31 cellular contexts compared by ENCODE assay signal in the genomic region with DNA sequence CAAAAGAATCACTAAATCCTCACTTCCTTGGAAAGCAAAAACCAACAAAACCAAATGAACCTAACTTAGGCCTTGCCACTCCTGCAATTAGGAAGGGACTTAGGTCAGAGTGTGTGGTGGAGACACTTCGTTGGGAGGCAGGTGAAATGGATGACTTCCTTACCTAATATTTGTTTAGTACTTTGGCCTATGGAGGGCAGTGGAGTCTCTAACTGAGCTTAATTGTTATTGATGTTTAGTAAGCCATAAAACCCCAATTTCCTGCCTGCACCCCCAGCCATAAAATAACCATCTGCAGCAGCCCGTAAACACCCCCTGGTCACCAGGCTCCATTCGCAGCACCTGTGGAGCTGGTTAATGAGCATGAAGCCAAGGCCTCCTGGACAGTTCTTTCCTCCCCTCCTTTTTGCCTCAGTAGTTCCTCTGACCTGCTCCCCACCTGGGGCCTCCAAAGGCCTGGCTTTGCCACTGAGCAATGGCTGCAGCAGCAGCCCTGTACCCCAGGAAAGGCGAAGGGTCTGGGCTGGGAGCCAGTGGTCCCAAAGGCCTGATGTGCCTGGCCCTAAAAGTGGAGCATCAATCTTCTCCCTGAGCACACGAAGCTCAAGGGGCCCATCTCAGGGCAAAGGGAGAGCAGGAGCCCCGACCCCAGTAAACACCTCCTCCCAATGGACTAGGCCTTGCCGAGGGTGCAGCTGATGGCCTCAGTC. TPM values are rescaled to one million over a fixed set of nuclear protein-coding genes. Genes with fewer than 3 reads are reported as not detected.
DNase-seq lines count a peak whose midpoint lies in the region; ATAC-seq and TF ChIP-seq lines count a peak whose summit lies in the region.
"Had no signal": no experiment of that assay in that cellular context is flagged by ENCODE, and none has a peak within 500 bp of the region (broad histone marks: within the 10 kb centered on the region; RNA-seq: fewer than 3 reads in every experiment).

No MANE protein-coding gene starts in this region.

- ATAC-seq in activated CD8-positive, alpha-beta memory T cell treated with anti-CD3 and anti-CD28 coated beads, Interleukin-2, amount 10 ng/mL, durations not matched to agents 7 days and 5 days: no peak
- ATAC-seq in stimulated activated memory B cell treated with anti-CD40 and anti-IgM and Interleukin-4, amounts not matched to agents 10 μg/mL and 1 μg/mL and 100 μg/mL, for 72 hours: peak; percentile 31
- ATAC-seq in HG02588 (IDR thresholded peaks at IDR 0.05; ENCODE audit: unreplicated experiment) (no peak), GM21723 (IDR thresholded peaks at IDR 0.05; ENCODE audit: unreplicated experiment) (no peak)
- ATAC-seq: activated T-cell treated with anti-CD3 and anti-CD28 coated beads, Interleukin-2, amount 50 U/mL, for 72 hours; heart left ventricle; left lobe of liver; naive thymus-derived CD8-positive, alpha-beta T cell; stimulated activated effector memory CD8-positive, alpha-beta T cell treated with anti-CD3 and anti-CD28 coated beads, Interleukin-12 subunit alpha, Interleukin-12 subunit beta, amount 100 ng/mL, for 72 hours had no signal

- POLR2A ChIA-PET in OCI-LY7 (lab: Charles Lee): no interaction called here

- no peak for TF ChIP-seq CTCF in OCI-LY7 (conservative IDR thresholded peaks at IDR 0.05; ENCODE audit: low read length)

- peaks cover 12% of the 10 kb centered on the region for H3K27me3 Mint-ChIP-seq in activated CD8-positive, alpha-beta memory T cell treated with anti-CD3 and anti-CD28 coated beads, Interleukin-2, amount 10 ng/mL, durations not matched to agents 7 days and 5 days
- peaks cover 22% of the 10 kb centered on the region for H3K27me3 Mint-ChIP-seq in stimulated activated memory B cell treated with anti-CD40 and anti-IgM and Interleukin-4, amounts not matched to agents 10 μg/mL and 1 μg/mL and 100 μg/mL, for 72 hours

- peaks cover 4% of the 10 kb centered on the region for H3K4me1 Mint-ChIP-seq in activated CD8-positive, alpha-beta memory T cell treated with anti-CD3 and anti-CD28 coated beads, Interleukin-2, amount 10 ng/mL, durations not matched to agents 7 days and 5 days
- peaks cover 28% of the 10 kb centered on the region for H3K4me1 Mint-ChIP-seq in stimulated activated memory B cell treated with anti-CD40 and anti-IgM and Interleukin-4, amounts not matched to agents 10 μg/mL and 1 μg/mL and 100 μg/mL, for 72 hours
- H3K4me1 Mint-ChIP-seq: stimulated activated effector memory CD8-positive, alpha-beta T cell treated with anti-CD3 and anti-CD28 coated beads, Interleukin-12 subunit alpha, Interleukin-12 subunit beta, amount 100 ng/mL, for 72 hours had no signal

- BruUV-seq in OCI-LY7 (replicated peaks; lab: Mats Ljungman, UMichigan): no TSS peak

- no peaks in the 10 kb centered on the region for H3K36me3 Mint-ChIP-seq in activated CD8-positive, alpha-beta memory T cell treated with anti-CD3 and anti-CD28 coated beads, Interleukin-2, amount 10 ng/mL, durations not matched to agents 7 days and 5 days
- H3K36me3 Mint-ChIP-seq in stimulated activated memory B cell treated with anti-CD40 and anti-IgM and Interleukin-4, amounts not matched to agents 10 μg/mL and 1 μg/mL and 100 μg/mL, for 72 hours: no peaks in the 10 kb centered on the region
- H3K36me3 Mint-ChIP-seq: naive thymus-derived CD8-positive, alpha-beta T cell; stimulated activated effector memory CD8-positive, alpha-beta T cell treated with anti-CD3 and anti-CD28 coated beads, Interleukin-12 subunit alpha, Interleukin-12 subunit beta, amount 100 ng/mL, for 72 hours had no signal

- intact Hi-C loops in OCI-LY7 (cut with micrococcal nuclease; ENCODE audit: unreplicated experiment): no loop called here

- peak; percentile 35 for DNase-seq in activated CD8-positive, alpha-beta memory T cell treated with anti-CD3 and anti-CD28 coated beads, Interleukin-2, amount 10 ng/mL, durations not matched to agents 7 days and 5 days
- no peak for DNase-seq in activated CD8-positive, alpha-beta memory T cell treated with anti-CD3 and anti-CD28 coated beads, Interleukin-2, amount 50 U/mL, for 4 hours
- DNase-seq in NCI-H1417 (lab: John Stamatoyannopoulos, UW) (peak in 2 of 3 experiments; percentile 62 to 91), OCI-LY7 (ENCODE audit: low spot score) (peak; percentile 21), KG1 (lab: John Stamatoyannopoulos, UW) (no peak)
- DNase-seq: activated CD4-positive, alpha-beta T cell treated with anti-CD3 and anti-CD28 coated beads for 1 hour; activated naive CD4-positive, alpha-beta T cell treated with Interleukin-2 at 50 U/mL for 16 hours; activated T-cell treated with anti-CD3 and anti-CD28 coated beads, Interleukin-2, amount 50 U/mL, for 72 hours; adrenal gland; brain microvascular endothelial cell; effector CD4-positive, alpha-beta T cell; GOT3; heart left ventricle; mesendoderm; MM.1S; naive thymus-derived CD8-positive, alpha-beta T cell; NCI-H1930; ovary; retina; SJCRH30; stimulated activated CD4-positive, alpha-beta T cell treated with anti-CD3 and anti-CD28 coated beads, Interleukin-2, amount 100 ng/mL, for 48 hours; T-helper 1 cell; uterus had no signal

- no peaks in the 10 kb centered on the region for H4K20me1 ChIP-seq in OCI-LY7 (ENCODE audit: insufficient read depth, low read length)

- H3K4me3 Mint-ChIP-seq in activated CD8-positive, alpha-beta memory T cell treated with anti-CD3 and anti-CD28 coated beads, Interleukin-2, amount 10 ng/mL, durations not matched to agents 7 days and 5 days: no peak overlapping the region
- H3K4me3 Mint-ChIP-seq in stimulated activated memory B cell treated with anti-CD40 and anti-IgM and Interleukin-4, amounts not matched to agents 10 μg/mL and 1 μg/mL and 100 μg/mL, for 72 hours: no peak overlapping the region
- H3K4me3 Mint-ChIP-seq: activated T-cell treated with anti-CD3 and anti-CD28 coated beads, Interleukin-2, amount 50 U/mL, for 72 hours; naive thymus-derived CD8-positive, alpha-beta T cell; stimulated activated effector memory CD8-positive, alpha-beta T cell treated with anti-CD3 and anti-CD28 coated beads, Interleukin-12 subunit alpha, Interleukin-12 subunit beta, amount 100 ng/mL, for 72 hours had no signal

- no peaks in the 10 kb centered on the region for H3K9me3 ChIP-seq in OCI-LY7 (ENCODE audit: low read length)
- H3K9me3 ChIP-seq: adrenal gland, heart left ventricle, ovary, SJCRH30, uterus had no signal

- H3K36me3 ChIP-seq in OCI-LY7 (ENCODE audit: insufficient read depth, low read length): no peaks in the 10 kb centered on the region
- H3K36me3 ChIP-seq: adrenal gland, brain microvascular endothelial cell, heart left ventricle, ovary, SJCRH30, uterus had no signal

- peak overlapping the region; percentile 4 for H3K4me2 ChIP-seq in OCI-LY7 (ENCODE audit: low read length)

- H3K4me3 ChIP-seq in OCI-LY7 (ENCODE audit: low read depth, low read length, poor library complexity, severe bottlenecking): no peak overlapping the region
- H3K4me3 ChIP-seq: adrenal gland, heart left ventricle, ovary, SJCRH30, uterus had no signal

- peaks cover 21% of the 10 kb centered on the region for H3K4me1 ChIP-seq in OCI-LY7 (ENCODE audit: insufficient read depth, low read length, poor library complexity, severe bottlenecking)
- H3K4me1 ChIP-seq: heart left ventricle, SJCRH30, uterus had no signal

- no peaks in the 10 kb centered on the region for H3K79me2 ChIP-seq in OCI-LY7 (ENCODE audit: insufficient read depth, low read depth, low read length)

- no peak overlapping the region for H2AFZ ChIP-seq in OCI-LY7 (ENCODE audit: low read length)

- no peak overlapping the region for H3K27ac Mint-ChIP-seq in activated CD8-positive, alpha-beta memory T cell treated with anti-CD3 and anti-CD28 coated beads, Interleukin-2, amount 10 ng/mL, durations not matched to agents 7 days and 5 days
- no peak overlapping the region for H3K27ac Mint-ChIP-seq in stimulated activated memory B cell treated with anti-CD40 and anti-IgM and Interleukin-4, amounts not matched to agents 10 μg/mL and 1 μg/mL and 100 μg/mL, for 72 hours
- H3K27ac Mint-ChIP-seq: activated T-cell treated with anti-CD3 and anti-CD28 coated beads, Interleukin-2, amount 50 U/mL, for 72 hours; naive thymus-derived CD8-positive, alpha-beta T cell; stimulated activated effector memory CD8-positive, alpha-beta T cell treated with anti-CD3 and anti-CD28 coated beads, Interleukin-12 subunit alpha, Interleukin-12 subunit beta, amount 100 ng/mL, for 72 hours had no signal

- CTCF ChIA-PET in activated CD8-positive, alpha-beta memory T cell treated with anti-CD3 and anti-CD28 coated beads, Interleukin-2, amount 10 ng/mL, durations not matched to agents 7 days and 5 days (lab: Charles Lee): no interaction called here
- CTCF ChIA-PET in OCI-LY7 (lab: Charles Lee; ENCODE audit: unreplicated experiment): interaction anchor here (0.6 kb wide), 1 partner anchor 364 kb away, joined by 3 read pairs; no protein-coding TSS in a partner anchor

- H3K9me3 Mint-ChIP-seq in activated CD8-positive, alpha-beta memory T cell treated with anti-CD3 and anti-CD28 coated beads, Interleukin-2, amount 10 ng/mL, durations not matched to agents 7 days and 5 days (ENCODE audit: low read depth): no peaks in the 10 kb centered on the region
- H3K9me3 Mint-ChIP-seq in stimulated activated memory B cell treated with anti-CD40 and anti-IgM and Interleukin-4, amounts not matched to agents 10 μg/mL and 1 μg/mL and 100 μg/mL, for 72 hours: no peaks in the 10 kb centered on the region
- H3K9me3 Mint-ChIP-seq: activated T-cell treated with anti-CD3 and anti-CD28 coated beads, Interleukin-2, amount 50 U/mL, for 72 hours; naive thymus-derived CD8-positive, alpha-beta T cell; stimulated activated effector memory CD8-positive, alpha-beta T cell treated with anti-CD3 and anti-CD28 coated beads, Interleukin-12 subunit alpha, Interleukin-12 subunit beta, amount 100 ng/mL, for 72 hours had no signal

- H3K9me2 ChIP-seq in OCI-LY7 (ENCODE audit: insufficient read depth, low read length): no peaks in the 10 kb centered on the region

- H3K27ac ChIP-seq in OCI-LY7 (ENCODE audit: low read depth, low read length, poor library complexity, severe bottlenecking): no peak overlapping the region
- H3K27ac ChIP-seq: adrenal gland, brain microvascular endothelial cell, epithelial cell of prostate, heart left ventricle, ovary, SJCRH30, uterus had no signal

RNA-seq across cellular contexts. Expression of gene SYT13, which starts 15.6 kb away (rescaled TPM):
- not detected for total RNA-seq in activated CD8-positive, alpha-beta memory T cell treated with anti-CD3 and anti-CD28 coated beads, Interleukin-2, amount 10 ng/mL, durations not matched to agents 7 days and 5 days
- total RNA-seq in OCI-LY7 (2014; rRNA removed; shearing (Covaris generic)): not detected in 2 replicates
- not detected in 2 replicates for total RNA-seq in OCI-LY7 (2022)
- total RNA-seq: activated CD8-positive, alpha-beta memory T cell treated with anti-CD3 and anti-CD28 coated beads for 36 hours; activated T-cell treated with anti-CD3 and anti-CD28 coated beads, Interleukin-2, amount 50 U/mL, for 72 hours; fibroblast of villous mesenchyme; naive thymus-derived CD8-positive, alpha-beta T cell; SJCRH30 had no signal

Comparison
In these comparisons a context has a peak if more than half of its experiments do, and no peak if none do; other contexts are left out.
1. DNase-seq: peak in activated CD8-positive, alpha-beta memory T cell treated with anti-CD3 and anti-CD28 coated beads, Interleukin-2, amount 10 ng/mL, durations not matched to agents 7 days and 5 days (single experiment), NCI-H1417 (2 of 3) and OCI-LY7 (single experiment); none in activated CD8-positive, alpha-beta memory T cell treated with anti-CD3 and anti-CD28 coated beads, Interleukin-2, amount 50 U/mL, for 4 hours (single experiment) and KG1 (single experiment).